In the genomic region with DNA sequence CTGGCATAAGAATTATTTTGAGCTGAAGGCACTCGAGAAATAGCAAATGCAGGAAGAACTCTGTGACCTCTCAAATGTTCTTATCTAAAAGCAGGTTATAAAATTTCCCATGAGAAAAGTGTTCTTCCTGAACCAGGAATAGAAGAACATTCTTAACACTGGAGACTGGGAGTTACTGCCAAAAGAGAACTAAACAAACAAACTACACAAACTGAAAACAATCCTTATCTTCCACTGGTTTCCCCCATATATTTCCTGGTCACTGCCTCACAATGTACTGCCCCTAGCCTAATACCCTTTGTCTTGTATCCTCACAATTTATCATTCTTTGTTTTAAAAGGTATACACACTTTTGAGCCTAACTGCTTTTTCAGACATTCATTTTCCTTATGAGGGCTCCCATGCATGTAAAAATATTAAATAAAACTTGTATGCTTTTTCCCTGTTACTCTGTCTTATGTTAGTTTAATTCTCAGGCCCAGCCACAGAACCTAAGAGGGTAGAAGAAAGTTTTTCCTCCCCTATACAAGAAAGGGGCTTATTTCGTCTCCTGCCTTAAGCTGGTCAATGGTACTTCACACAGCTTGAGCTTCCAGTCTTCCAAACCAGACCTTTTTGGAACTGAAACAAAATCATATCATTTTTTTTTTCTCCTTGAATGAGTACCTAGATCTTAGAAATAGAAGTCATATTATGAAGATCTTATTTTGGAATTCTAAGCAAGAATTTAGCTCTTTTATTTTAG, we compare ENCODE assay signal across 11 cellular contexts.
DNase-seq lines count a peak whose midpoint lies in the region; ATAC-seq and TF ChIP-seq lines count a peak whose summit lies in the region.
"Had no signal": no experiment of that assay in that cellular context is flagged by ENCODE, and none has a peak within 500 bp of the region (broad histone marks: within the 10 kb centered on the region; RNA-seq: fewer than 3 reads in every experiment).

No MANE protein-coding gene starts in this region.

- no peaks in the 10 kb centered on the region for H3K79me2 ChIP-seq in fibroblast of lung (ENCODE audit: control insufficient read depth, insufficient read depth, low read length)

- H3K27me3 ChIP-seq in fibroblast of lung (ENCODE audit: control insufficient read depth, insufficient read depth, low read length): no peaks in the 10 kb centered on the region

- no peaks in the 10 kb centered on the region for H3K4me1 ChIP-seq in fibroblast of lung (ENCODE audit: control insufficient read depth, extremely low read depth, insufficient read depth, low read length)
- H3K4me1 ChIP-seq: Caco-2 had no signal

- POLR2A ChIA-PET in RWPE1 (lab: Yijun Ruan, JAX; ENCODE audit: low non-redundant PET): no interaction called here

- no peak overlapping the region for H3K4me2 ChIP-seq in fibroblast of lung (ENCODE audit: extremely low read depth, insufficient read depth, low read length)

- no peaks in the 10 kb centered on the region for H3K9me3 ChIP-seq in fibroblast of lung (ENCODE audit: control insufficient read depth, insufficient read depth, low read depth, low read length)

- H3K27ac ChIP-seq in fibroblast of lung (ENCODE audit: insufficient read depth, low read length): no peak overlapping the region
- H3K27ac ChIP-seq in RWPE1: no peak overlapping the region

- CTCF ChIA-PET in RWPE1 (lab: Yijun Ruan, JAX): interaction anchor here (0.5 kb wide), 1 partner anchor 171 kb away, joined by 4 read pairs; no protein-coding TSS in a partner anchor

- H4K20me1 ChIP-seq in fibroblast of lung (ENCODE audit: control insufficient read depth, extremely low read depth, insufficient read depth, low read length): no peaks in the 10 kb centered on the region

- H3K9ac ChIP-seq in fibroblast of lung (ENCODE audit: insufficient read depth, low read length): no peak overlapping the region

- H3K4me3 ChIP-seq in fibroblast of lung (replicated peaks in 1 of 4; ENCODE audit: control extremely low read depth in 1 of 4, insufficient read depth in 1 of 4, low read depth in 3 of 4, low read length in 4 of 4): no peak overlapping the region

- ATAC-seq in GM18870 (IDR thresholded peaks at IDR 0.05; ENCODE audit: unreplicated experiment): peak; percentile 21
- peak; percentile 28 for ATAC-seq in GM21786 (IDR thresholded peaks at IDR 0.05; ENCODE audit: unreplicated experiment)
- ATAC-seq in HG03378 (IDR thresholded peaks at IDR 0.05; ENCODE audit: unreplicated experiment): peak; percentile 22
- no peak for ATAC-seq in esophagus mucosa

- H2AFZ ChIP-seq in fibroblast of lung (ENCODE audit: low read length): peak overlapping the region; percentile 55

- no peak for TF ChIP-seq CTCF in fibroblast of lung (conservative IDR thresholded peaks at IDR 0.05 in 1 of 2, IDR thresholded peaks at IDR 0.05 in 1 of 2; ENCODE audit: low read depth in 1 of 2, low read length in 2 of 2)
- TF ChIP-seq CTCF in RWPE1 (conservative IDR thresholded peaks at IDR 0.05; ENCODE audit: low read depth): no peak

- DNase-seq in fibroblast of lung (ENCODE audit: low read depth in 2 of 2): no peak
- DNase-seq in NCI-H69 (lab: John Stamatoyannopoulos, UW): no peak
- no peak for DNase-seq in RWPE1 (ENCODE audit: low spot score)
- DNase-seq in stimulated activated naive CD4-positive, alpha-beta T cell treated with Interleukin-2 at 50 U/mL for 16 hours (lab: John Stamatoyannopoulos, UW): no peak
- DNase-seq: Caco-2, NCI-H2107, nephron progenitor cell had no signal

- H3K36me3 ChIP-seq in fibroblast of lung (ENCODE audit: control insufficient read depth, insufficient read depth, low read length): no peaks in the 10 kb centered on the region
